In genomic region chr3:156307704-156308103, GRCh38 we compare ENCODE assay signal across 1 cellular context.
TF ChIP-seq lines count a peak whose summit lies in the region.

No MANE protein-coding gene starts in this region.

TF ChIP-seq in IMR-90, 13 proteins besides CTCF, POLR2A, EP300 and RAD21 (continued from another document):
- TF ChIP-seq CEBPB (IDR thresholded peaks at IDR 0.05; ENCODE audit: low read depth, low read length) = no peak
TF ChIP-seq in IMR-90: peak in this region for 0.
